In genomic region chr2:11009176-11009575, GRCh38 we compare ENCODE assay signal across 23 cellular contexts.
DNase-seq lines count a peak whose midpoint lies in the region; ATAC-seq, FAIRE-seq and TF ChIP-seq lines count a peak whose summit lies in the region.
"Had no signal": no experiment of that assay in that cellular context is flagged by ENCODE, and none has a peak within 500 bp of the region (broad histone marks: within the 10 kb centered on the region; RNA-seq: fewer than 3 reads in every experiment).

No MANE protein-coding gene starts in this region.

- WGBS in SK-N-SH (ENCODE audit: low lambda C conversion rate), result 78% methylated on average over 3 of the region's 3 CpGs

- H3F3A ChIP-seq in SK-N-SH (replicated peaks; ENCODE audit: insufficient read depth), result no peaks in the 10 kb centered on the region

- POLR2A ChIA-PET in SK-N-SH (lab: Yijun Ruan, JAX), result no interaction called here

- peaks cover 3% of the 10 kb centered on the region for H3K27me3 Mint-ChIP-seq in type B pancreatic cell

- H4K20me1 ChIP-seq in SK-N-SH (ENCODE audit: insufficient read depth), result no peaks in the 10 kb centered on the region
- H4K20me1 ChIP-seq: BLaER1 treated with 17β-estradiol and CSF1 and Interleukin-3, amounts not matched to agents 10 nM and 100 nM had no signal

- H3K4me2 ChIP-seq in SK-N-SH, result no peak overlapping the region
- H3K4me2 ChIP-seq: A549; BLaER1 treated with 17β-estradiol and CSF1 and Interleukin-3, amounts not matched to agents 10 nM and 100 nM; GM23338 had no signal

- H3K79me2 ChIP-seq in SK-N-SH (ENCODE audit: insufficient read depth), result no peaks in the 10 kb centered on the region

- DNase-seq in frontal cortex (ENCODE audit: low spot score in 2 of 2) (no peak), type B pancreatic cell (ENCODE audit: extremely low spot score, unreplicated experiment) (no peak), SK-N-SH (no peak)
- DNase-seq: ACHN; AML-193; BE2C; CD4-positive, alpha-beta T cell; CD8-positive, alpha-beta memory T cell; DMS53; DMS79 treated with DMSO at 0.1 percent for 48 hours; H9 had no signal

- H3K4me3 Mint-ChIP-seq in type B pancreatic cell, result no peak overlapping the region
- H3K4me3 Mint-ChIP-seq: CD14-positive monocyte; CD4-positive, alpha-beta T cell; CD8-positive, alpha-beta memory T cell; GM23338; H9 had no signal

- no peaks in the 10 kb centered on the region for H3K36me3 ChIP-seq in SK-N-SH (replicated peaks in 1 of 2; ENCODE audit: control insufficient read depth in 1 of 2, insufficient read depth in 2 of 2, low read length in 1 of 2)
- H3K36me3 ChIP-seq: BE2C; BLaER1 treated with 17β-estradiol and CSF1 and Interleukin-3, amounts not matched to agents 10 nM and 100 nM had no signal

- no peak overlapping the region for H3K27ac Mint-ChIP-seq in type B pancreatic cell
- H3K27ac Mint-ChIP-seq: CD14-positive monocyte; CD4-positive, alpha-beta T cell; CD8-positive, alpha-beta memory T cell; GM23338; H9 had no signal

- H3K9me2 ChIP-seq in SK-N-SH, result no peaks in the 10 kb centered on the region

- no peaks in the 10 kb centered on the region for H3K36me3 Mint-ChIP-seq in type B pancreatic cell
- H3K36me3 Mint-ChIP-seq: CD14-positive monocyte had no signal

- H3K27me3 ChIP-seq in SK-N-SH (ENCODE audit: insufficient read depth), result peaks cover 5% of the 10 kb centered on the region; the same call in 1 of the 2 replicates
- H3K27me3 ChIP-seq: BE2C; BLaER1 treated with 17β-estradiol and CSF1 and Interleukin-3, amounts not matched to agents 10 nM and 100 nM had no signal

- H3K9ac ChIP-seq in SK-N-SH, result no peak overlapping the region
- H3K9ac ChIP-seq: BLaER1 treated with 17β-estradiol and CSF1 and Interleukin-3, amounts not matched to agents 10 nM and 100 nM had no signal

- no peak for TF ChIP-seq RAD21 in SK-N-SH (IDR thresholded peaks at IDR 0.05; ENCODE audit: low read length)

- peaks cover 0 to 3% of the 10 kb centered on the region in 2 experiments; a peak in 1 of 4 replicates for H3K4me1 ChIP-seq in SK-N-SH (ENCODE audit: control insufficient read depth in 1 of 2, insufficient read depth in 2 of 2, low read depth in 1 of 2, low read length in 1 of 2)
- H3K4me1 ChIP-seq: A549, BE2C had no signal

- no peak for TF ChIP-seq EP300 in SK-N-SH (IDR thresholded peaks at IDR 0.05; ENCODE audit: borderline replicate concordance in 1 of 2, low read depth in 1 of 2, low read length in 1 of 2)

- H3K9me3 Mint-ChIP-seq in type B pancreatic cell, result no peaks in the 10 kb centered on the region
- H3K9me3 Mint-ChIP-seq: CD4-positive, alpha-beta T cell had no signal

- H3K4me1 Mint-ChIP-seq in type B pancreatic cell (ENCODE audit: unreplicated experiment), result peaks cover 7% of the 10 kb centered on the region
- H3K4me1 Mint-ChIP-seq: CD8-positive, alpha-beta memory T cell had no signal

- FAIRE-seq in A204.1 (lab: Jason Lieb, UNC) (peak; percentile 76), TTC549 (lab: Jason Lieb, UNC) (peak; percentile 51), frontal cortex (lab: Jason Lieb, UNC) (peak; percentile 49)
- FAIRE-seq: A549, D721Med, GM12892, GM19239 had no signal

- TF ChIP-seq CTCF in type B pancreatic cell (conservative IDR thresholded peaks at IDR 0.05) (no peak), SK-N-SH (IDR thresholded peaks at IDR 0.05) (no peak)

- CTCF ChIA-PET in SK-N-SH (lab: Yijun Ruan, JAX), result interaction anchor here (0.6 to 2.4 kb wide), 4 partner anchors 19 to 177 kb away, joined by 3 to 6 read pairs (median 6); no protein-coding TSS in a partner anchor

- no peak for ATAC-seq in GM19328 (IDR thresholded peaks at IDR 0.05; ENCODE audit: unreplicated experiment)
- ATAC-seq: A549, GM23338, HCT116 had no signal

- H3K9me3 ChIP-seq in SK-N-SH, result no peaks in the 10 kb centered on the region
- H3K9me3 ChIP-seq: BE2C had no signal

- H3K27ac ChIP-seq in SK-N-SH (ENCODE audit: low read depth in 2 of 2, low read length in 1 of 2), result no peak overlapping the region
- H3K27ac ChIP-seq: 22Rv1; A549; BLaER1 treated with 17β-estradiol and CSF1 and Interleukin-3, amounts not matched to agents 10 nM and 100 nM had no signal

- H2AFZ ChIP-seq in SK-N-SH (ENCODE audit: low read depth), result no peak overlapping the region
- H2AFZ ChIP-seq: GM23338 had no signal

- no peak overlapping the region for H3K4me3 ChIP-seq in SK-N-SH (ENCODE audit: low read depth in 2 of 2, low read length in 1 of 2)
- H3K4me3 ChIP-seq: A549; BLaER1 treated with 17β-estradiol and CSF1 and Interleukin-3, amounts not matched to agents 10 nM and 100 nM; GM23338 had no signal

TF ChIP-seq in SK-N-SH, 30 proteins besides CTCF, POLR2A, EP300 and RAD21:
- TF ChIP-seq TEAD4 (IDR thresholded peaks at IDR 0.05; ENCODE audit: borderline replicate concordance, insufficient read depth), result no peak
